In genomic region chrX:21723814-21724213, GRCh38 we compare ENCODE assay signal across 20 cellular contexts. TPM values are rescaled to one million over a fixed set of nuclear protein-coding genes. Genes with fewer than 3 reads are reported as not detected.
"Had no signal": no experiment of that assay in that cellular context is flagged by ENCODE, and none has a peak within 500 bp of the region (broad histone marks: within the 10 kb centered on the region; RNA-seq: fewer than 3 reads in every experiment).

No MANE protein-coding gene starts in this region.

- H3K9me3 ChIP-seq: transverse colon, uterus had no signal

- ATAC-seq: activated CD4-positive, alpha-beta T cell treated with anti-CD3 and anti-CD28 coated beads for 36 hours; left lobe of liver; stimulated activated naive CD8-positive, alpha-beta T cell treated with anti-CD3 and anti-CD28 coated beads, Interleukin-15, Interleukin-2, amounts not matched to agents 100 U/mL and 50 U/mL, for 24 hours had no signal

- H3K27me3 ChIP-seq: transverse colon, uterus had no signal

- H3K4me3 ChIP-seq: transverse colon, uterus had no signal

- H3K4me1 ChIP-seq: transverse colon, uterus had no signal

- DNase-seq: activated gamma-delta T cell treated with Interleukin-2 at 50 U/mL for 16 hours; effector CD4-positive, alpha-beta T cell; naive B cell; retina; stimulated activated CD4-positive, alpha-beta T cell treated with anti-CD3 and anti-CD28 coated beads, Interleukin-2, amount 100 ng/mL, for 24 hours; stimulated activated naive CD8-positive, alpha-beta T cell treated with anti-CD3 and anti-CD28 coated beads, Interleukin-15, Interleukin-2, amounts not matched to agents 100 U/mL and 50 U/mL, for 24 hours; substantia nigra; transverse colon; uterus had no signal

- H3K36me3 ChIP-seq: transverse colon, uterus had no signal

- H3K27ac ChIP-seq: transverse colon, uterus had no signal

RNA-seq across cellular contexts. Expression of gene SMPX, which starts 34.1 kb away (rescaled TPM):
- total RNA-seq: activated CD4-positive, alpha-beta T cell treated with anti-CD3 and anti-CD28 coated beads for 36 hours; activated T-helper 1 cell treated with anti-CD3 and anti-CD28 coated beads, Interleukin-12 subunit alpha, Interleukin-12 subunit beta, Interleukin-2, Interleukin-4 antibody, amounts not matched to agents 30 ng/mL and 10 ng/mL and 1 ng/mL, durations not matched to agents 14 hours and 24 hours and 36 hours; bronchial epithelial cell; frontal cortex; mammary epithelial cell; mononuclear cell; omental fat pad; posterior vena cava; WTC11 had no signal
- polyA plus RNA-seq: keratinocyte, mammary epithelial cell had no signal
